ENCODE assay signal across 9 cellular contexts in genomic region chr14:34943506-34943905, GRCh38.
"Had no signal": no experiment of that assay in that cellular context is flagged by ENCODE, and none has a peak within 500 bp of the region (broad histone marks: within the 10 kb centered on the region; RNA-seq: fewer than 3 reads in every experiment).

No MANE protein-coding gene starts in this region.

- H3K27ac ChIP-seq: GM23248 had no signal

- H3K36me3 ChIP-seq: HAP-1 had no signal

- H3K27ac Mint-ChIP-seq: GM23338, H9, HFFc6 had no signal

- H3K4me1 Mint-ChIP-seq: GM23338, H9 had no signal

- H3K4me3 ChIP-seq: GM23248, GM23338, HAP-1 had no signal

- ATAC-seq: GM23338, HCT116 had no signal

- DNase-seq: GM23248, GOT3, H7, H9, HCEC 1CT, HFFc6 had no signal

- H3K4me1 ChIP-seq: HAP-1 had no signal

- H3K4me3 Mint-ChIP-seq: GM23338, H9, HFFc6 had no signal
